In the genomic region with DNA sequence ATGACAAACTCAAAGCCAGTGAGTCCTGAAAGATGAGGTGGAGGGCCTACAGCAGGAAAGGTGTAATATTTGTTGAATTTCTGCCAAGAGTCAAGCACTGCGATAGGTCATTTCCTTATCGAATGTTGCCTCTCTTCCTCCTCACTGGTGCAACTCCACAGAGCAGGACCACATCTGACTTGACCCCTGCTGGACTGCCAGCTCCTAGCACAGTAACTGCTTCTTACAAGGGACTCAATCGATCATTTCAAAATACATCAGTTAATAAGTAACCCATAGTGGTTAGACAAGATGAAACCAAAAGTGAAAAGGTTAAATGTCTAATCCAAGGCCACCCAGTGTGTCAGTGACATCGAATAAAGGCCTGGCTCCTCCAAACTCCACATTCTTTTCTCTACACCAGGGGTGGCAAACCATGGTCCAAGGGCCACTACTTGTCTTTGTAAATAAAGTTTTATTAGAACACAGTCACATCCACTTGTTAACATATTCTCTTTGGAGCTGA, we compare ENCODE assay signal across 8 cellular contexts.
DNase-seq lines count a peak whose midpoint lies in the region; ATAC-seq, FAIRE-seq and TF ChIP-seq lines count a peak whose summit lies in the region.

No MANE protein-coding gene starts in this region.

- BruUV-seq in K562 (replicated peaks; lab: Mats Ljungman, UMichigan) = no TSS peak

- H3K4me3 ChIP-seq in K562 = no peak overlapping the region

- H3K27ac ChIP-seq in K562 (ENCODE audit: extremely low read depth, low read depth, low read length) (no peak overlapping the region), caudate nucleus (ENCODE audit: low read depth, low read length) (no peak overlapping the region)

- CTCF ChIA-PET in K562 (lab: Yijun Ruan, JAX; ENCODE audit: low intra/inter-chr PET ratio) = no interaction called here

- H2AFZ ChIP-seq in K562 (ENCODE audit: low read depth, low read length) = no peak overlapping the region

- intact Hi-C loops in K562 (cut with micrococcal nuclease) = no loop called here

- peak; percentile 92 for DNase-seq in Caki2 (ENCODE audit: low read depth)
- DNase-seq in K562 (ENCODE audit: extremely low read depth in 1 of 4, low spot score in 3 of 4) = peak in 3 of 4 experiments; percentile 9 to 38 (median 28)
- DNase-seq in NCI-H2107 (lab: John Stamatoyannopoulos, UW) = no peak
- no peak for DNase-seq in caudate nucleus (lab: John Stamatoyannopoulos, UW)
- no peak for DNase-seq in DMS 273 (lab: John Stamatoyannopoulos, UW; ENCODE audit: unreplicated experiment)

- ATAC-seq in GM19455 (IDR thresholded peaks at IDR 0.05; ENCODE audit: unreplicated experiment) (peak; percentile 68), HG03108 (IDR thresholded peaks at IDR 0.05; ENCODE audit: unreplicated experiment) (peak; percentile 90), K562 (no peak; the same call in 2 of the 3 replicates), esophagus mucosa (no peak)

- peaks cover 0 to 20% of the 10 kb centered on the region in 2 experiments; a peak in 2 of 5 replicates for H3K27me3 ChIP-seq in K562 (ENCODE audit: control insufficient read depth in 2 of 2, insufficient read depth in 2 of 2, low read length in 2 of 2)

- no peak for TF ChIP-seq RAD21 in K562 (CRISPR knock-in tag; conservative IDR thresholded peaks at IDR 0.05 in 1 of 2, IDR thresholded peaks at IDR 0.05 in 1 of 2)

- POLR2A ChIA-PET in K562 (lab: Yijun Ruan, JAX) = interaction anchor here (0.5 kb wide), 1 partner anchor 192 kb away, joined by 3 read pairs; no protein-coding TSS in a partner anchor

- TF ChIP-seq EP300 in K562 (IDR thresholded peaks at IDR 0.05; ENCODE audit: low read length) = no peak

- no peak overlapping the region for H3K4me2 ChIP-seq in K562 (ENCODE audit: insufficient read depth, low read length)

- H3K9me1 ChIP-seq in K562 (ENCODE audit: control insufficient read depth, insufficient read depth, low read length) = no peaks in the 10 kb centered on the region

- TF ChIP-seq POLR2A in K562 (conservative IDR thresholded peaks at IDR 0.05) = no peak

- no peaks in the 10 kb centered on the region for H3K36me3 ChIP-seq in K562 (ENCODE audit: control insufficient read depth, insufficient read depth, low read length)

- no peak for TF ChIP-seq CTCF in K562 (IDR thresholded peaks at IDR 0.05 in 2 of 3, conservative IDR thresholded peaks at IDR 0.05 in 1 of 3; ENCODE audit: insufficient read depth in 2 of 3, low read depth in 1 of 3, low read length in 3 of 3)

- H4K20me1 ChIP-seq in K562 (replicated peaks; ENCODE audit: control insufficient read depth, insufficient read depth, low read length) = 0 out of 2 replicates have a peak, but pooled peaks cover 6% of the 10 kb centered on the region

- H3K9ac ChIP-seq in K562 (ENCODE audit: insufficient read depth in 1 of 2, low read depth in 2 of 2, low read length in 2 of 2) = no peak overlapping the region

- in situ Hi-C loops in Caki2 (cut with HindIII; ENCODE audit: low pct_unique_long_range_greater_than_20kb, low sequenced_read_pairs) (no loop called here), K562 (cut with MboI) (no loop called here)

- no peak for FAIRE-seq in K562 (lab: Jason Lieb, UNC)

- no peaks in the 10 kb centered on the region for H3K9me3 ChIP-seq in K562 (replicated peaks; ENCODE audit: control insufficient read depth, insufficient read depth, low read depth, low read length)

- no peaks in the 10 kb centered on the region for H3K79me2 ChIP-seq in K562 (ENCODE audit: control insufficient read depth, insufficient read depth, low read length)

- H3K4me1 ChIP-seq in K562 (replicated peaks in 1 of 2; ENCODE audit: control insufficient read depth in 2 of 2, insufficient read depth in 2 of 2, low read length in 2 of 2) = no peaks in the 10 kb centered on the region

- 4% methylated on average over 4 of the region's 4 CpGs for WGBS in K562 (ENCODE audit: insufficient coverage, low coverage, missing lambda C conversion rate)

TF ChIP-seq in K562, 482 proteins besides CTCF, POLR2A, EP300 and RAD21:
- TF ChIP-seq, protein P1, sequence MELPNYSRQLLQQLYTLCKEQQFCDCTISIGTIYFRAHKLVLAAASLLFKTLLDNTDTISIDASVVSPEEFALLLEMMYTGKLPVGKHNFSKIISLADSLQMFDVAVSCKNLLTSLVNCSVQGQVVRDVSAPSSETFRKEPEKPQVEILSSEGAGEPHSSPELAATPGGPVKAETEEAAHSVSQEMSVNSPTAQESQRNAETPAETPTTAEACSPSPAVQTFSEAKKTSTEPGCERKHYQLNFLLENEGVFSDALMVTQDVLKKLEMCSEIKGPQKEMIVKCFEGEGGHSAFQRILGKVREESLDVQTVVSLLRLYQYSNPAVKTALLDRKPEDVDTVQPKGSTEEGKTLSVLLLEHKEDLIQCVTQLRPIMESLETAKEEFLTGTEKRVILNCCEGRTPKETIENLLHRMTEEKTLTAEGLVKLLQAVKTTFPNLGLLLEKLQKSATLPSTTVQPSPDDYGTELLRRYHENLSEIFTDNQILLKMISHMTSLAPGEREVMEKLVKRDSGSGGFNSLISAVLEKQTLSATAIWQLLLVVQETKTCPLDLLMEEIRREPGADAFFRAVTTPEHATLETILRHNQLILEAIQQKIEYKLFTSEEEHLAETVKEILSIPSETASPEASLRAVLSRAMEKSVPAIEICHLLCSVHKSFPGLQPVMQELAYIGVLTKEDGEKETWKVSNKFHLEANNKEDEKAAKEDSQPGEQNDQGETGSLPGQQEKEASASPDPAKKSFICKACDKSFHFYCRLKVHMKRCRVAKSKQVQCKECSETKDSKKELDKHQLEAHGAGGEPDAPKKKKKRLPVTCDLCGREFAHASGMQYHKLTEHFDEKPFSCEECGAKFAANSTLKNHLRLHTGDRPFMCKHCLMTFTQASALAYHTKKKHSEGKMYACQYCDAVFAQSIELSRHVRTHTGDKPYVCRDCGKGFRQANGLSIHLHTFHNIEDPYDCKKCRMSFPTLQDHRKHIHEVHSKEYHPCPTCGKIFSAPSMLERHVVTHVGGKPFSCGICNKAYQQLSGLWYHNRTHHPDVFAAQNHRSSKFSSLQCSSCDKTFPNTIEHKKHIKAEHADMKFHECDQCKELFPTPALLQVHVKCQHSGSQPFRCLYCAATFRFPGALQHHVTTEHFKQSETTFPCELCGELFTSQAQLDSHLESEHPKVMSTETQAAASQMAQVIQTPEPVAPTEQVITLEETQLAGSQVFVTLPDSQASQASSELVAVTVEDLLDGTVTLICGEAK (IDR thresholded peaks at IDR 0.05) = peak; percentile 86
- TF ChIP-seq, protein P1 (CRISPR knock-in tag; IDR thresholded peaks at IDR 0.05) = peak; percentile 49; the same call in 1 of the 2 replicates
- TF ChIP-seq, protein P2, sequence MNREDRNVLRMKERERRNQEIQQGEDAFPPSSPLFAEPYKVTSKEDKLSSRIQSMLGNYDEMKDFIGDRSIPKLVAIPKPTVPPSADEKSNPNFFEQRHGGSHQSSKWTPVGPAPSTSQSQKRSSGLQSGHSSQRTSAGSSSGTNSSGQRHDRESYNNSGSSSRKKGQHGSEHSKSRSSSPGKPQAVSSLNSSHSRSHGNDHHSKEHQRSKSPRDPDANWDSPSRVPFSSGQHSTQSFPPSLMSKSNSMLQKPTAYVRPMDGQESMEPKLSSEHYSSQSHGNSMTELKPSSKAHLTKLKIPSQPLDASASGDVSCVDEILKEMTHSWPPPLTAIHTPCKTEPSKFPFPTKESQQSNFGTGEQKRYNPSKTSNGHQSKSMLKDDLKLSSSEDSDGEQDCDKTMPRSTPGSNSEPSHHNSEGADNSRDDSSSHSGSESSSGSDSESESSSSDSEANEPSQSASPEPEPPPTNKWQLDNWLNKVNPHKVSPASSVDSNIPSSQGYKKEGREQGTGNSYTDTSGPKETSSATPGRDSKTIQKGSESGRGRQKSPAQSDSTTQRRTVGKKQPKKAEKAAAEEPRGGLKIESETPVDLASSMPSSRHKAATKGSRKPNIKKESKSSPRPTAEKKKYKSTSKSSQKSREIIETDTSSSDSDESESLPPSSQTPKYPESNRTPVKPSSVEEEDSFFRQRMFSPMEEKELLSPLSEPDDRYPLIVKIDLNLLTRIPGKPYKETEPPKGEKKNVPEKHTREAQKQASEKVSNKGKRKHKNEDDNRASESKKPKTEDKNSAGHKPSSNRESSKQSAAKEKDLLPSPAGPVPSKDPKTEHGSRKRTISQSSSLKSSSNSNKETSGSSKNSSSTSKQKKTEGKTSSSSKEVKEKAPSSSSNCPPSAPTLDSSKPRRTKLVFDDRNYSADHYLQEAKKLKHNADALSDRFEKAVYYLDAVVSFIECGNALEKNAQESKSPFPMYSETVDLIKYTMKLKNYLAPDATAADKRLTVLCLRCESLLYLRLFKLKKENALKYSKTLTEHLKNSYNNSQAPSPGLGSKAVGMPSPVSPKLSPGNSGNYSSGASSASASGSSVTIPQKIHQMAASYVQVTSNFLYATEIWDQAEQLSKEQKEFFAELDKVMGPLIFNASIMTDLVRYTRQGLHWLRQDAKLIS (CRISPR knock-in tag; IDR thresholded peaks at IDR 0.05) = no peak

Comparison
In these comparisons a context has a peak if more than half of its experiments do, and no peak if none do; other contexts are left out.
1. DNase-seq: peak in Caki2 (single experiment) and K562 (3 of 4); none in NCI-H2107 (single experiment), caudate nucleus (0 of 61) and DMS 273 (single experiment).
2. ATAC-seq: peak in GM19455 (single experiment) and HG03108 (single experiment); none in K562 (single experiment) and esophagus mucosa (single experiment).